Comparison of ENCODE assay signal across 18 cellular contexts in genomic region chr11:115677190-115677589, GRCh38.
A peak's percentile ranks its signal among the peaks of the same experiment; 100 is the strongest.
DNase-seq lines count a peak whose midpoint lies in the region; ATAC-seq, FAIRE-seq and TF ChIP-seq lines count a peak whose summit lies in the region.
"Had no signal": no experiment of that assay in that cellular context is flagged by ENCODE, and none has a peak within 500 bp of the region (broad histone marks: within the 10 kb centered on the region; RNA-seq: fewer than 3 reads in every experiment).

No MANE protein-coding gene starts in this region.

- no peaks in the 10 kb centered on the region; a peak in 1 of 4 replicates for H3K79me1 ChIP-seq in IMR-90 (ENCODE audit: low read depth in 1 of 2, low read length in 2 of 2)
- no peaks in the 10 kb centered on the region for H3K79me1 ChIP-seq in H1 (ENCODE audit: low read depth, low read length)

- TF ChIP-seq EP300 in H1 (IDR thresholded peaks at IDR 0.05; ENCODE audit: borderline replicate concordance in 1 of 2, low read depth in 2 of 2, low read length in 2 of 2): no peak
- no peak for TF ChIP-seq EP300 in sigmoid colon (IDR thresholded peaks at IDR 0.05)

- H3K18ac ChIP-seq in IMR-90 (ENCODE audit: low read depth, low read length) (peak overlapping the region; percentile 87), H1 (ENCODE audit: extremely low read depth, low read length) (no peak overlapping the region)

- peak overlapping the region; percentile 93 for H2AK5ac ChIP-seq in IMR-90 (ENCODE audit: low read depth, low read length)
- H2AK5ac ChIP-seq in H1 (ENCODE audit: low read depth, low read length): 0 out of 2 replicates have a peak overlapping the region, but pooled peaks have one; percentile 65

- H4K91ac ChIP-seq in IMR-90 (ENCODE audit: insufficient read depth, low read depth, low read length) (peak overlapping the region; percentile 98), H1 (replicated peaks; ENCODE audit: insufficient read length, low read length) (no peak overlapping the region)

- peak overlapping the region; percentile 25 for H3K23ac ChIP-seq in IMR-90 (ENCODE audit: low read depth, low read length)
- H3K23ac ChIP-seq in H1 (ENCODE audit: insufficient read length): no peak overlapping the region

- H3K4me3 ChIP-seq in IMR-90 (ENCODE audit: insufficient read depth, low read depth, low read length): no peak overlapping the region
- H3K4me3 ChIP-seq in SJCRH30: no peak overlapping the region
- H3K4me3 ChIP-seq in H1 (ENCODE audit: extremely low read depth in 1 of 4, insufficient read depth in 2 of 4, low read depth in 3 of 4, low read length in 4 of 4): no peak overlapping the region
- no peak overlapping the region for H3K4me3 ChIP-seq in sigmoid colon
- H3K4me3 ChIP-seq in pancreas: no peak overlapping the region

- H3K56ac ChIP-seq in IMR-90 (ENCODE audit: extremely low read depth, insufficient read depth, low read length) (peak overlapping the region; percentile 63), H1 (replicated peaks; ENCODE audit: insufficient read length, low read depth, low read length) (no peak overlapping the region)

- H2BK5ac ChIP-seq in IMR-90 (ENCODE audit: low read depth, low read length, poor library complexity, severe bottlenecking): peak overlapping the region; percentile 88
- no peak overlapping the region for H2BK5ac ChIP-seq in H1 (ENCODE audit: low read depth, low read length)

- H3K4me1 ChIP-seq in IMR-90 (ENCODE audit: control insufficient read depth, insufficient read depth, low read length) (peaks cover 21% of the 10 kb centered on the region), SJCRH30 (peaks cover 18% of the 10 kb centered on the region; the same call in 1 of the 2 replicates), H1 (replicated peaks in 1 of 4; ENCODE audit: control insufficient read depth in 3 of 4, insufficient read depth in 4 of 4, low read length in 3 of 4) (peaks cover 0 to 9% (median 3%) of the 10 kb centered on the region in 4 experiments; a peak in 5 of 7 replicates), sigmoid colon (peaks cover 0 to 15% (median 0%) of the 10 kb centered on the region in 4 donors), pancreas (no peaks in the 10 kb centered on the region)

- H2BK120ac ChIP-seq in IMR-90 (ENCODE audit: low read depth, low read length) (peak overlapping the region; percentile 99), H1 (replicated peaks; ENCODE audit: low read depth, low read length) (no peak overlapping the region)

- H2AFZ ChIP-seq in IMR-90 (replicated peaks; ENCODE audit: low read length, poor library complexity) (peak overlapping the region; percentile 78), H1 (ENCODE audit: low read length) (no peak overlapping the region)

- no peak for TF ChIP-seq RAD21 in IMR-90 (IDR thresholded peaks at IDR 0.05; ENCODE audit: low read length)
- no peak for TF ChIP-seq RAD21 in H1 (IDR thresholded peaks at IDR 0.05 in 1 of 2, conservative IDR thresholded peaks at IDR 0.05 in 1 of 2; ENCODE audit: low read depth in 2 of 2, low read length in 2 of 2)

- no peak overlapping the region for H3K9ac ChIP-seq in IMR-90 (ENCODE audit: low read depth, low read length)
- no peak overlapping the region for H3K9ac ChIP-seq in H1 (replicated peaks in 1 of 4; ENCODE audit: extremely low read depth in 1 of 4, low read depth in 3 of 4, low read length in 3 of 4)

- H4K5ac ChIP-seq in IMR-90 (ENCODE audit: low read depth, low read length) (peak overlapping the region; percentile 57), H1 (ENCODE audit: insufficient read length, low read depth, low read length) (no peak overlapping the region)

- no peak overlapping the region for H2BK12ac ChIP-seq in H1 (ENCODE audit: low read depth, low read length)

- dilution Hi-C loops in IMR-90 (cut with HindIII; ENCODE audit: low sequenced_read_pairs, unreplicated experiment): no loop called here

- H4K8ac ChIP-seq in IMR-90 (ENCODE audit: low read depth in 2 of 2, low read length in 2 of 2) (peak overlapping the region; percentile 87 to 92; a peak in 3 of 4 replicates), H1 (ENCODE audit: extremely low read depth, insufficient read depth, low read length) (no peak overlapping the region)

- DNase-seq in IMR-90 (no peak), SJCRH30 (no peak), H1 (ENCODE audit: low read depth in 1 of 2, low spot score in 2 of 2) (no peak), sigmoid colon (peak; percentile 29), pancreas (no peak), GM10248 (ENCODE audit: extremely low spot score) (no peak)
- DNase-seq: AML-193; COR-L47; KBM-7; NCI-H1048; NCI-H1436 treated with DMSO at 0.1 percent for 48 hours; NCI-H2081; NCI-H226; NCI-H526; NK-92 treated with Interleukin-12 subunit alpha and Interleukin-12 subunit beta, amount 100 ng/mL, for 24 hours; SHP77 had no signal

- WGBS in IMR-90 (ENCODE audit: extremely low coverage in 2 of 2, insufficient read length in 1 of 2), 2 experiments: no CpG with 5 or more reads among the region's 4 CpGs
- 91% methylated on average over 4 of the region's 4 CpGs; no CpG with 5 or more reads in 1 of the 2 experiments for WGBS in H1 (ENCODE audit: extremely low coverage in 1 of 2, insufficient coverage in 1 of 2, insufficient read length in 1 of 2, insufficient replicate concordance in 2 of 2, low coverage in 1 of 2, low lambda C conversion rate in 2 of 2, missing lambda C conversion rate in 1 of 2), 2 experiments
- WGBS in sigmoid colon, 2 donors: 83 to 86% methylated on average over 4 of the region's 4 CpGs
- WGBS in pancreas, 2 donors: 64 to 67% methylated on average over 4 of the region's 4 CpGs

- peaks cover 20% of the 10 kb centered on the region for H3K9me1 ChIP-seq in IMR-90 (ENCODE audit: insufficient read depth, low read length)

- H2BK15ac ChIP-seq in IMR-90 (ENCODE audit: low read depth, low read length) (peak overlapping the region; percentile 74; the same call in 2 of the 3 replicates), H1 (ENCODE audit: low read length) (no peak overlapping the region)

- peak overlapping the region; percentile 86 for H2AK9ac ChIP-seq in IMR-90 (replicated peaks; ENCODE audit: low read depth, low read length, poor library complexity)

- no peaks in the 10 kb centered on the region for H3K27me3 ChIP-seq in IMR-90 (ENCODE audit: control insufficient read depth, insufficient read depth, low read length)
- H3K27me3 ChIP-seq in SJCRH30: no peaks in the 10 kb centered on the region
- no peaks in the 10 kb centered on the region for H3K27me3 ChIP-seq in H1 (replicated peaks in 1 of 4; ENCODE audit: control insufficient read depth in 3 of 4, extremely low read depth in 1 of 4, insufficient read depth in 3 of 4, low read length in 3 of 4)
- no peaks in the 10 kb centered on the region for H3K27me3 ChIP-seq in sigmoid colon
- no peaks in the 10 kb centered on the region for H3K27me3 ChIP-seq in pancreas

- FAIRE-seq in H1 (lab: Jason Lieb, UNC): no peak
- FAIRE-seq in pancreas (lab: Jason Lieb, UNC): no peak
- FAIRE-seq: H54 had no signal

- in situ Hi-C loops in IMR-90 (cut with MboI; ENCODE audit: low sequenced_read_pairs): no loop called here

- peak; percentile 28 for ATAC-seq in IMR-90 (ENCODE audit: low read depth)
- ATAC-seq in pancreas: no peak
- no peak for ATAC-seq in HG03280 (IDR thresholded peaks at IDR 0.05; ENCODE audit: unreplicated experiment)

- no peaks in the 10 kb centered on the region for H3K9me3 ChIP-seq in IMR-90 (ENCODE audit: control insufficient read depth, insufficient read depth, low read length)
- no peaks in the 10 kb centered on the region for H3K9me3 ChIP-seq in SJCRH30 (replicated peaks)
- H3K9me3 ChIP-seq in H1 (ENCODE audit: insufficient read depth in 2 of 2, low read depth in 1 of 2, low read length in 1 of 2): no peaks in the 10 kb centered on the region
- no peaks in the 10 kb centered on the region for H3K9me3 ChIP-seq in sigmoid colon
- no peaks in the 10 kb centered on the region for H3K9me3 ChIP-seq in pancreas

- no peaks in the 10 kb centered on the region for H4K20me1 ChIP-seq in IMR-90 (ENCODE audit: insufficient read depth, low read length)
- H4K20me1 ChIP-seq in H1 (replicated peaks in 1 of 2; ENCODE audit: control insufficient read depth in 1 of 2, insufficient read depth in 2 of 2, low read length in 2 of 2): no peaks in the 10 kb centered on the region

- H3K27ac ChIP-seq in IMR-90 (ENCODE audit: insufficient read depth, low read length) (peak overlapping the region; percentile 50; the same call in 1 of the 2 replicates), SJCRH30 (peak overlapping the region; percentile 25; the same call in 1 of the 2 replicates), H1 (ENCODE audit: low read depth, low read length) (no peak overlapping the region), sigmoid colon (no peak overlapping the region), pancreas (no peak overlapping the region)

- intact Hi-C loops in IMR-90 (cut with micrococcal nuclease): loop anchor here (2.0 to 10.0 kb wide), 3 partner anchors 54 to 342 kb away; partner anchors contain the start of gene CADM1
- intact Hi-C loops in sigmoid colon (cut with DNase I): no loop called here
- intact Hi-C loops in pancreas (cut with DNase I): no loop called here

- CTCF ChIA-PET in IMR-90 (lab: Yijun Ruan, JAX) (no interaction called here), H1 (lab: Charles Lee; ENCODE audit: partially characterized antibody) (interaction anchor here (0.7 to 3.9 kb wide), 4 partner anchors 18 to 147 kb away, joined by 3 to 35 read pairs (median 4); no protein-coding TSS in a partner anchor), GM10248 (lab: Yijun Ruan, JAX) (no interaction called here)

- BruUV-seq in IMR-90 (replicated peaks; lab: Mats Ljungman, UMichigan): no TSS peak

- H3K36me3 ChIP-seq in IMR-90 (ENCODE audit: control insufficient read depth, insufficient read depth, low read length) (no peaks in the 10 kb centered on the region), SJCRH30 (no peaks in the 10 kb centered on the region), H1 (ENCODE audit: control insufficient read depth in 2 of 4, insufficient read depth in 4 of 4, low read length in 3 of 4) (no peaks in the 10 kb centered on the region), sigmoid colon (no peaks in the 10 kb centered on the region), pancreas (no peaks in the 10 kb centered on the region)

- peak overlapping the region; percentile 90 for H3K14ac ChIP-seq in IMR-90 (replicated peaks; ENCODE audit: low read depth, low read length)
- H3K14ac ChIP-seq in H1 (ENCODE audit: insufficient read length): no peak overlapping the region

- no peaks in the 10 kb centered on the region for H3K23me2 ChIP-seq in H1 (ENCODE audit: low read depth, low read length)

- peak overlapping the region; percentile 98 for H3K4ac ChIP-seq in IMR-90 (ENCODE audit: low read depth, low read length)
- H3K4ac ChIP-seq in H1 (replicated peaks; ENCODE audit: insufficient read length, low read depth, low read length): no peak overlapping the region

- no peak for TF ChIP-seq CTCF in IMR-90 (conservative IDR thresholded peaks at IDR 0.05; ENCODE audit: low read depth, low read length)
- TF ChIP-seq CTCF in H1 (IDR thresholded peaks at IDR 0.05; ENCODE audit: control extremely low read depth in 1 of 3, insufficient read depth in 1 of 3, low read depth in 1 of 3, low read length in 3 of 3): no peak
- TF ChIP-seq CTCF in sigmoid colon (IDR thresholded peaks at IDR 0.05): no peak
- no peak for TF ChIP-seq CTCF in pancreas (IDR thresholded peaks at IDR 0.05)
- no peak for TF ChIP-seq CTCF in GM10248 (IDR thresholded peaks at IDR 0.05; ENCODE audit: control extremely low read depth, extremely low read depth, low read depth, missing control alignments)

- H2BK20ac ChIP-seq in IMR-90 (ENCODE audit: low read depth, low read length) (peak overlapping the region; percentile 96), H1 (ENCODE audit: low read length) (no peak overlapping the region)

- no peak for TF ChIP-seq POLR2A in IMR-90 (IDR thresholded peaks at IDR 0.05; ENCODE audit: low read depth, low read length)
- no peak for TF ChIP-seq POLR2A in H1 (IDR thresholded peaks at IDR 0.05; ENCODE audit: control extremely low read depth in 1 of 2, low read depth in 2 of 2, low read length in 2 of 2)
- no peak for TF ChIP-seq POLR2A in sigmoid colon (IDR thresholded peaks at IDR 0.05)

- POLR2A ChIA-PET in IMR-90 (lab: Charles Lee; ENCODE audit: unreplicated experiment) (interaction anchor here (0.6 kb wide), 1 partner anchor 27 kb away, joined by 7 read pairs; no protein-coding TSS in a partner anchor), H1 (lab: Charles Lee; ENCODE audit: partially characterized antibody) (no interaction called here), GM10248 (lab: Yijun Ruan, JAX) (no interaction called here)

- H3K79me2 ChIP-seq in H1 (ENCODE audit: control insufficient read depth in 1 of 2, insufficient read depth in 2 of 2, low read length in 2 of 2): no peaks in the 10 kb centered on the region

- H3K4me2 ChIP-seq in IMR-90 (ENCODE audit: low read depth, low read length) (peak overlapping the region; percentile 34; the same call in 1 of the 2 replicates), H1 (ENCODE audit: insufficient read depth in 1 of 2, low read depth in 2 of 2, low read length in 2 of 2) (no peak overlapping the region)

Comparison
In these comparisons a context has a peak if more than half of its experiments do, and no peak if none do; other contexts are left out.
1. H3K27ac ChIP-seq: peak in IMR-90 (single experiment) and SJCRH30 (single experiment); none in H1 (single experiment), sigmoid colon (0 of 4) and pancreas (0 of 4).